In the genomic region with DNA sequence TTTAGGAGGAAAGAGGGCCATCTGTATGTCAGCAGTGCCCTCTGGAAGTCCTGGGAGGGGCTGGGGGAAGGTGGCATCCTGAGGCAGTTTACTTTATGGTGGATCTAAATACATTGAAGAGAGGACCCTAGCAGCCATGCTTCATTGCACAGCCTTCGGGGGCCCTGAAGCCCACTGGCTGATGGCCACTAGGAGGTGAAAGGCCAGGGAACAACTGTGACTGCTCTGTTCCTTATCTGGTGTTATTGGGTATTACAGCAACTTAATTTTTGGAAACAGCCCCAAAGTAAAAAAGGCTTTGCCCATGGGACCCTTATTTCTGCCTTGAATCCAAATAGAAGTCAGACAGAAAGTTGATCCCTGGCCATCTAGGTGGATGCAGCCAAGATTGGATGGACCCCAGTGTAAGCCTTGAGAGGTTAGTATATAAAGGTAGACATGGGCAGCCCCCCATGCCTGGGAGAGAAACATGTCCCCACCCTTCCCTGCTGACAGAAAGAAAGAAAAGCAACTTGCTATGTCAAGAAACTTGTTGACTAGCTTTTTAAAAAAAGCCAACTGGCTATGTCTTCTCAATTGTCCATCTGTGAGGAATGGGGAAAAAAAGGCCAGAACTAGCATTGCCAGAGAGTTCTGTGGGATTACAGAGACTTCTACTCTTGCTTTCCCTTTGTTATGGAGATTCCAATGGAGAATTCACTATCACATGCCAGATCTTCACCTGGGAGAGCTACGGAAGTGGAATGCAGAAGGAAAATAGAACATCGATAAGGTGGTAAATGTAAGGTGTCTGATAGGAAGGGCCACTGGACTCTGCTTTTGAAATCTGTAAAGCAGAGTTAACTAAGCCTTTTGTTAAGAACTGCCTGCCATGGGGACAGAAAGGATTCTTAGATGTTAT, we compare ENCODE assay signal across 28 cellular contexts. TPM values are rescaled to one million over a fixed set of nuclear protein-coding genes. Genes with fewer than 3 reads are reported as not detected.
"Had no signal": no experiment of that assay in that cellular context is flagged by ENCODE, and none has a peak within 500 bp of the region (broad histone marks: within the 10 kb centered on the region; RNA-seq: fewer than 3 reads in every experiment).

No MANE protein-coding gene starts in this region.

- H3K4me3 Mint-ChIP-seq: activated CD8-positive, alpha-beta T cell treated with anti-CD3 and anti-CD28 coated beads, Interleukin-2, amount 10 ng/mL, durations not matched to agents 7 days and 5 days; activated naive CD8-positive, alpha-beta T cell treated with anti-CD3 and anti-CD28 coated beads, Interleukin-2, amount 10 ng/mL, durations not matched to agents 7 days and 5 days had no signal

- H3K4me1 ChIP-seq: adrenal gland, SJSA1 had no signal

- H3K27ac Mint-ChIP-seq: activated CD8-positive, alpha-beta T cell treated with anti-CD3 and anti-CD28 coated beads, Interleukin-2, amount 10 ng/mL, durations not matched to agents 7 days and 5 days; activated naive CD8-positive, alpha-beta T cell treated with anti-CD3 and anti-CD28 coated beads, Interleukin-2, amount 10 ng/mL, durations not matched to agents 7 days and 5 days had no signal

- H3K36me3 Mint-ChIP-seq: activated naive CD8-positive, alpha-beta T cell treated with anti-CD3 and anti-CD28 coated beads, Interleukin-2, amount 10 ng/mL, durations not matched to agents 7 days and 5 days had no signal

- H3K9me3 Mint-ChIP-seq: activated naive CD8-positive, alpha-beta T cell treated with anti-CD3 and anti-CD28 coated beads, Interleukin-2, amount 10 ng/mL, durations not matched to agents 7 days and 5 days had no signal

- H3K9me3 ChIP-seq: SJSA1 had no signal

- H3K27me3 ChIP-seq: adrenal gland had no signal

- H3K4me1 Mint-ChIP-seq: activated naive CD8-positive, alpha-beta T cell treated with anti-CD3 and anti-CD28 coated beads, Interleukin-2, amount 10 ng/mL, durations not matched to agents 7 days and 5 days had no signal

- DNase-seq: activated CD4-positive, alpha-beta T cell treated with anti-CD3 and anti-CD28 coated beads for 48 hours; activated CD4-positive, alpha-beta T cell treated with anti-CD3 and anti-CD28 coated beads, Interleukin-2, amount 50 U/mL, for 4 hours; activated CD4-positive, CD25-positive, alpha-beta regulatory T cell treated with anti-CD3 and anti-CD28 coated beads, Interleukin-2, amount 50 U/mL, for 72 hours; activated CD8-positive, alpha-beta memory T cell treated with anti-CD3 and anti-CD28 coated beads, Interleukin-2, amount 50 U/mL, for 48 hours; activated CD8-positive, alpha-beta T cell treated with anti-CD3 and anti-CD28 coated beads, Interleukin-2, amount 10 ng/mL, durations not matched to agents 7 days and 5 days; activated naive CD4-positive, alpha-beta T cell treated with anti-CD3 and anti-CD28 coated beads, Interleukin-2, amount 50 U/mL, for 16 hours; activated naive CD8-positive, alpha-beta T cell treated with anti-CD3 and anti-CD28 coated beads, Interleukin-2, amount 10 ng/mL, durations not matched to agents 7 days and 5 days; activated T-cell treated with anti-CD3 and anti-CD28 coated beads, Interleukin-2, amount 50 U/mL, for 1 hour; adrenal gland; anterior cingulate cortex; Karpas-422; MM.1S; NCI-H1105; NCI-H1436 treated with DMSO at 0.1 percent for 48 hours; NCI-H187; NCI-H2081; NCI-H510A treated with DMSO at 0.1 percent for 48 hours; NCI-H69; NK-92 treated with Interleukin-12 subunit alpha and Interleukin-12 subunit beta, amount 100 ng/mL, for 24 hours; OCI-M1; RPMI8226; SHP77; SW 1271 had no signal

- ATAC-seq: activated CD8-positive, alpha-beta T cell treated with anti-CD3 and anti-CD28 coated beads, Interleukin-2, amount 10 ng/mL, durations not matched to agents 7 days and 5 days; K562; Panc1; SK-N-SH treated with all-trans-retinoic acid at 6 μM for 48 hours had no signal

- H3K27ac ChIP-seq: adrenal gland, SJSA1 had no signal

- H3K4me3 ChIP-seq: adrenal gland, K562, SJSA1 had no signal

- H3K36me3 ChIP-seq: adrenal gland, SJSA1 had no signal

RNA-seq across cellular contexts. Expression of gene OSR1, which starts 58.6 kb away (rescaled TPM):
- total RNA-seq: activated CD8-positive, alpha-beta T cell treated with anti-CD3 and anti-CD28 coated beads, Interleukin-2, amount 10 ng/mL, durations not matched to agents 7 days and 5 days; activated naive CD8-positive, alpha-beta T cell treated with anti-CD3 and anti-CD28 coated beads, Interleukin-2, amount 10 ng/mL, durations not matched to agents 7 days and 5 days; K562; T-helper 1 cell treated with Interleukin-12 subunit alpha and Interleukin-12 subunit beta and Interleukin-4 antibody, amounts not matched to agents 30 ng/mL and 1 ng/mL, for 36 hours had no signal
- polyA plus RNA-seq: K562 had no signal
